Comparison of ENCODE assay signal across 8 cellular contexts in genomic region chr10:78407009-78407711, GRCh38.
A peak's percentile ranks its signal among the peaks of the same experiment; 100 is the strongest.
DNase-seq lines count a peak whose midpoint lies in the region; ATAC-seq and TF ChIP-seq lines count a peak whose summit lies in the region.

No MANE protein-coding gene starts in this region.

- ATAC-seq in HG02798 (IDR thresholded peaks at IDR 0.05; ENCODE audit: poor library complexity, unreplicated experiment) (peak; percentile 71), HG02938 (IDR thresholded peaks at IDR 0.05; ENCODE audit: unreplicated experiment) (no peak)

- H3K27ac ChIP-seq in esophagus muscularis mucosa (replicated peaks in 1 of 4): peak overlapping the region; percentile 48 to 81 (median 64)

- no peaks in the 10 kb centered on the region for H3K27me3 ChIP-seq in esophagus muscularis mucosa

- WGBS in esophagus muscularis mucosa: 13% methylated on average over 15 of the region's 20 CpGs

- no peak for TF ChIP-seq CTCF in esophagus muscularis mucosa (IDR thresholded peaks at IDR 0.05)

- no peaks in the 10 kb centered on the region for H3K36me3 ChIP-seq in esophagus muscularis mucosa

- no peak for TF ChIP-seq POLR2A in esophagus muscularis mucosa (IDR thresholded peaks at IDR 0.05; ENCODE audit: low read depth)

- peaks cover 27 to 42% (median 39%) of the 10 kb centered on the region in 4 donors for H3K4me1 ChIP-seq in esophagus muscularis mucosa

- TF ChIP-seq EP300 in esophagus muscularis mucosa (IDR thresholded peaks at IDR 0.05): no peak

- H3K4me3 ChIP-seq in esophagus muscularis mucosa: peak overlapping the region; percentile 40 to 57 (median 50)

- H3K9me3 ChIP-seq in esophagus muscularis mucosa: no peaks in the 10 kb centered on the region

- intact Hi-C loops in esophagus muscularis mucosa (cut with DNase I): no loop called here

- peak; percentile 83 for DNase-seq in COLO668 (lab: John Stamatoyannopoulos, UW; ENCODE audit: unreplicated experiment)
- peak; percentile 91 for DNase-seq in NCI-H510A treated with DMSO at 0.1 percent for 48 hours (lab: John Stamatoyannopoulos, UW)
- DNase-seq in activated T-cell treated with anti-CD3 and anti-CD28 coated beads, Interleukin-2, amount 50 U/mL, for 1 hour: peak; percentile 61
- no peak for DNase-seq in esophagus muscularis mucosa (ENCODE audit: extremely low spot score)
- peak; percentile 89 for DNase-seq in mucosa of gallbladder (ENCODE audit: low spot score)
- peak; percentile 13 to 55 for DNase-seq in stimulated activated CD8-positive, alpha-beta memory T cell treated with anti-CD3 and anti-CD28 coated beads, Interleukin-7, amount 100 ng/mL, for 48 hours (ENCODE audit: extremely low read depth in 1 of 2, low read depth in 1 of 2)
